ENCODE assay signal across 31 cellular contexts in the genomic region with DNA sequence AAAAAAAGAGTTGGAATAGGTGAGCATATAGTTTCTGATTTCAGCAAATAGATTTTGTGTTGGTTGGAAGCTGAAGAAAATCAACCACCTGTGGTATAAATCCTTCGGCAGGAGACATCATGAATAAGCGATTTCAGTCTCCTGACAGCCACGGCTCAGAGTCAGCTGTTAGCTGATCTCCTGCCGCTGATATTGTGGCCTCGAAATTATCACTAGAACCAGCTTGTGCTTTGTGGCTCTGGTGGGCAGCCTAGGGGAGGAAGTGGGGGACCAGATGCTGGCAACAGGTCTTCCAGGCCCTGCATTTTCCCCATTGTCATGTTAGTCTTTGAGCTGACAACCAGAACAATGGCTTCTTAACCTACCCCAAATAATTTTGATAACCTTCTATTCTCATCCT. TPM values are rescaled to one million over a fixed set of nuclear protein-coding genes. Genes with fewer than 3 reads are reported as not detected.
A peak's percentile ranks its signal among the peaks of the same experiment; 100 is the strongest.
DNase-seq lines count a peak whose midpoint lies in the region; ATAC-seq and TF ChIP-seq lines count a peak whose summit lies in the region.
"Had no signal": no experiment of that assay in that cellular context is flagged by ENCODE, and none has a peak within 500 bp of the region (broad histone marks: within the 10 kb centered on the region; RNA-seq: fewer than 3 reads in every experiment).

No MANE protein-coding gene starts in this region.

- no peak for TF ChIP-seq CTCF in ascending aorta (IDR thresholded peaks at IDR 0.05)

- H3K4me1 Mint-ChIP-seq in activated CD8-positive, alpha-beta T cell treated with anti-CD3 and anti-CD28 coated beads, Interleukin-2, amount 10 ng/mL, durations not matched to agents 7 days and 5 days (ENCODE audit: low read depth): peaks cover 12% of the 10 kb centered on the region

- H3K36me3 ChIP-seq in H7 (replicated peaks; ENCODE audit: control insufficient read depth, insufficient read depth, low read length) (no peaks in the 10 kb centered on the region), NT2/D1 (ENCODE audit: insufficient read depth, insufficient read length, low read length) (no peaks in the 10 kb centered on the region), ascending aorta (no peaks in the 10 kb centered on the region)
- H3K36me3 ChIP-seq: BLaER1, right lobe of liver, upper lobe of left lung had no signal

- POLR2A ChIA-PET in activated CD8-positive, alpha-beta T cell treated with anti-CD3 and anti-CD28 coated beads, Interleukin-2, amount 10 ng/mL, durations not matched to agents 7 days and 5 days (lab: Charles Lee): no interaction called here

- DNase-seq in H7 (peak; percentile 52), NT2/D1 (ENCODE audit: low read depth, low spot score) (peak; percentile 36), myocyte (ENCODE audit: low read depth) (peak; percentile 0), nucleus accumbens (lab: John Stamatoyannopoulos, UW) (no peak), ascending aorta (ENCODE audit: low spot score in 2 of 2) (no peak)
- peak; percentile 23 for DNase-seq in activated CD8-positive, alpha-beta T cell treated with anti-CD3 and anti-CD28 coated beads, Interleukin-2, amount 10 ng/mL, durations not matched to agents 7 days and 5 days
- no peak for DNase-seq in stimulated activated CD4-positive, alpha-beta T cell treated with anti-CD3 and anti-CD28 coated beads, Interleukin-15, amount 100 ng/mL, for 24 hours
- DNase-seq: activated CD8-positive, alpha-beta memory T cell treated with anti-CD3 and anti-CD28 coated beads, Interleukin-2, amount 10 ng/mL, durations not matched to agents 7 days and 5 days; activated naive CD4-positive, alpha-beta T cell treated with Interleukin-2 at 50 U/mL for 16 hours; activated T-cell treated with anti-CD3 and anti-CD28 coated beads, Interleukin-2, amount 50 U/mL, for 72 hours; COR-L47; DMS79; effector memory CD8-positive, alpha-beta T cell; foreskin fibroblast; head of caudate nucleus; NCI-H1417; NCI-H2029 treated with DMSO at 0.1 percent for 48 hours; NCI-H69; right lobe of liver; substantia nigra; upper lobe of left lung had no signal

- no peak overlapping the region for H3K4me3 Mint-ChIP-seq in activated CD8-positive, alpha-beta T cell treated with anti-CD3 and anti-CD28 coated beads, Interleukin-2, amount 10 ng/mL, durations not matched to agents 7 days and 5 days
- H3K4me3 Mint-ChIP-seq: activated CD8-positive, alpha-beta memory T cell treated with anti-CD3 and anti-CD28 coated beads, Interleukin-2, amount 10 ng/mL, durations not matched to agents 7 days and 5 days; effector memory CD8-positive, alpha-beta T cell; stimulated activated memory B cell treated with anti-CD40 and anti-IgM and Interleukin-4, amounts not matched to agents 10 μg/mL and 1 μg/mL and 100 μg/mL, for 72 hours; T-helper 1 cell treated with Interleukin-12 subunit alpha and Interleukin-12 subunit beta and Interleukin-4 antibody, amounts not matched to agents 30 μg/mL and 1 μg/mL, for 36 hours had no signal

- H3K27ac Mint-ChIP-seq in activated CD8-positive, alpha-beta T cell treated with anti-CD3 and anti-CD28 coated beads, Interleukin-2, amount 10 ng/mL, durations not matched to agents 7 days and 5 days: no peak overlapping the region
- H3K27ac Mint-ChIP-seq: activated CD8-positive, alpha-beta memory T cell treated with anti-CD3 and anti-CD28 coated beads, Interleukin-2, amount 10 ng/mL, durations not matched to agents 7 days and 5 days; activated T-cell treated with anti-CD3 and anti-CD28 coated beads, Interleukin-2, amount 50 U/mL, for 72 hours; effector memory CD8-positive, alpha-beta T cell; stimulated activated memory B cell treated with anti-CD40 and anti-IgM and Interleukin-4, amounts not matched to agents 10 μg/mL and 1 μg/mL and 100 μg/mL, for 72 hours; T-helper 1 cell treated with Interleukin-12 subunit alpha and Interleukin-12 subunit beta and Interleukin-4 antibody, amounts not matched to agents 30 μg/mL and 1 μg/mL, for 36 hours had no signal

- H3K27ac ChIP-seq in ascending aorta: no peak overlapping the region
- H3K27ac ChIP-seq: BLaER1, right lobe of liver, upper lobe of left lung, VCaP had no signal

- peaks cover 11% of the 10 kb centered on the region for H3K27me3 Mint-ChIP-seq in activated CD8-positive, alpha-beta T cell treated with anti-CD3 and anti-CD28 coated beads, Interleukin-2, amount 10 ng/mL, durations not matched to agents 7 days and 5 days (ENCODE audit: low read depth)

- CTCF ChIA-PET in activated CD8-positive, alpha-beta T cell treated with anti-CD3 and anti-CD28 coated beads, Interleukin-2, amount 10 ng/mL, durations not matched to agents 7 days and 5 days (lab: Charles Lee): no interaction called here

- H3K9me3 ChIP-seq in NT2/D1 (ENCODE audit: insufficient read depth, low read length): no peaks in the 10 kb centered on the region
- H3K9me3 ChIP-seq in ascending aorta: no peaks in the 10 kb centered on the region
- H3K9me3 ChIP-seq: BLaER1, right lobe of liver, upper lobe of left lung had no signal

- H3K27me3 ChIP-seq in H7 (ENCODE audit: control insufficient read depth, insufficient read depth, low read length) (no peaks in the 10 kb centered on the region), NT2/D1 (ENCODE audit: insufficient read depth, insufficient read length) (no peaks in the 10 kb centered on the region), ascending aorta (no peaks in the 10 kb centered on the region)
- H3K27me3 ChIP-seq: BLaER1, right lobe of liver, upper lobe of left lung had no signal

- no peaks in the 10 kb centered on the region for H3K9me3 Mint-ChIP-seq in activated CD8-positive, alpha-beta T cell treated with anti-CD3 and anti-CD28 coated beads, Interleukin-2, amount 10 ng/mL, durations not matched to agents 7 days and 5 days (ENCODE audit: insufficient read depth)
- H3K9me3 Mint-ChIP-seq: effector memory CD8-positive, alpha-beta T cell; stimulated activated memory B cell treated with anti-CD40 and anti-IgM and Interleukin-4, amounts not matched to agents 10 μg/mL and 1 μg/mL and 100 μg/mL, for 72 hours; T-helper 1 cell treated with Interleukin-12 subunit alpha and Interleukin-12 subunit beta and Interleukin-4 antibody, amounts not matched to agents 30 μg/mL and 1 μg/mL, for 36 hours had no signal

- intact Hi-C loops in ascending aorta (cut with DNase I): no loop called here

- H3K4me1 ChIP-seq in NT2/D1 (ENCODE audit: insufficient read depth, insufficient read length) (no peaks in the 10 kb centered on the region), ascending aorta (no peaks in the 10 kb centered on the region)
- H3K4me1 ChIP-seq: BLaER1, right lobe of liver, upper lobe of left lung had no signal

- H3K9ac ChIP-seq in NT2/D1 (ENCODE audit: insufficient read length, low read depth): no peak overlapping the region
- H3K9ac ChIP-seq: BLaER1 had no signal

- no peaks in the 10 kb centered on the region for H3K36me3 Mint-ChIP-seq in activated CD8-positive, alpha-beta T cell treated with anti-CD3 and anti-CD28 coated beads, Interleukin-2, amount 10 ng/mL, durations not matched to agents 7 days and 5 days (ENCODE audit: low read depth)
- H3K36me3 Mint-ChIP-seq: activated CD8-positive, alpha-beta memory T cell treated with anti-CD3 and anti-CD28 coated beads, Interleukin-2, amount 10 ng/mL, durations not matched to agents 7 days and 5 days; stimulated activated memory B cell treated with anti-CD40 and anti-IgM and Interleukin-4, amounts not matched to agents 10 μg/mL and 1 μg/mL and 100 μg/mL, for 72 hours had no signal

- H3K4me3 ChIP-seq in H7 (ENCODE audit: insufficient read depth, low read depth, low read length) (no peak overlapping the region), NT2/D1 (ENCODE audit: insufficient read length, low read depth) (no peak overlapping the region), ascending aorta (no peak overlapping the region)
- H3K4me3 ChIP-seq: BLaER1, right lobe of liver, upper lobe of left lung had no signal

- no peak for ATAC-seq in activated CD8-positive, alpha-beta T cell treated with anti-CD3 and anti-CD28 coated beads, Interleukin-2, amount 10 ng/mL, durations not matched to agents 7 days and 5 days
- ATAC-seq: activated CD8-positive, alpha-beta memory T cell treated with anti-CD3 and anti-CD28 coated beads, Interleukin-2, amount 10 ng/mL, durations not matched to agents 7 days and 5 days; effector memory CD8-positive, alpha-beta T cell; esophagus mucosa; right lobe of liver; stimulated activated memory B cell treated with anti-CD40 and anti-IgM and Interleukin-4, amounts not matched to agents 10 μg/mL and 1 μg/mL and 100 μg/mL, for 72 hours had no signal

RNA-seq across cellular contexts. Expression of a gene that starts 0.8 kb away (rescaled TPM):
- not detected in 2 replicates for total RNA-seq in H7 (2014; rRNA removed; shearing (Covaris generic))
- not detected for total RNA-seq in activated CD8-positive, alpha-beta T cell treated with anti-CD3 and anti-CD28 coated beads, Interleukin-2, amount 10 ng/mL, durations not matched to agents 7 days and 5 days
- total RNA-seq in myocyte (not detected in 2 replicates), ascending aorta (not detected)
- polyA plus RNA-seq in myocyte (2012): not detected
- total RNA-seq: activated CD8-positive, alpha-beta memory T cell treated with anti-CD3 and anti-CD28 coated beads, Interleukin-2, amount 10 ng/mL, durations not matched to agents 7 days and 5 days; bronchial epithelial cell; esophagus mucosa; lung microvascular endothelial cell had no signal
- polyA plus RNA-seq: AG04450 had no signal

RNA-seq across cellular contexts. Expression of a gene that starts 11.9 kb away (rescaled TPM):
- not detected in 2 replicates for total RNA-seq in H7 (2014; rRNA removed; shearing (Covaris generic))
- not detected for total RNA-seq in activated CD8-positive, alpha-beta T cell treated with anti-CD3 and anti-CD28 coated beads, Interleukin-2, amount 10 ng/mL, durations not matched to agents 7 days and 5 days
- total RNA-seq in myocyte (not detected in 2 replicates), ascending aorta (not detected)
- not detected for polyA plus RNA-seq in myocyte (2012)
- total RNA-seq: activated CD8-positive, alpha-beta memory T cell treated with anti-CD3 and anti-CD28 coated beads, Interleukin-2, amount 10 ng/mL, durations not matched to agents 7 days and 5 days; activated T-cell treated with anti-CD3 and anti-CD28 coated beads, Interleukin-2, amount 50 U/mL, for 72 hours; bronchial epithelial cell; esophagus mucosa; lung microvascular endothelial cell; posterior vena cava; right lobe of liver; RPMI7951 had no signal
- polyA plus RNA-seq: AG04450 had no signal

RNA-seq across cellular contexts. Expression of a gene that starts 40.1 kb away (rescaled TPM):
- total RNA-seq in H7 (2014; rRNA removed; shearing (Covaris generic)): not detected in 2 replicates
- not detected for total RNA-seq in activated CD8-positive, alpha-beta T cell treated with anti-CD3 and anti-CD28 coated beads, Interleukin-2, amount 10 ng/mL, durations not matched to agents 7 days and 5 days
- total RNA-seq in myocyte: not detected in 2 replicates
- not detected for polyA plus RNA-seq in myocyte (2012)
- total RNA-seq in ascending aorta: not detected
- total RNA-seq: activated CD8-positive, alpha-beta memory T cell treated with anti-CD3 and anti-CD28 coated beads, Interleukin-2, amount 10 ng/mL, durations not matched to agents 7 days and 5 days; activated T-cell treated with anti-CD3 and anti-CD28 coated beads, Interleukin-2, amount 50 U/mL, for 72 hours; bronchial epithelial cell; esophagus mucosa; lung microvascular endothelial cell; posterior vena cava; right lobe of liver; RPMI7951; upper lobe of left lung had no signal
- polyA plus RNA-seq: AG04450 had no signal

RNA-seq across cellular contexts. Expression of a gene that starts 57.3 kb away (rescaled TPM):
- total RNA-seq in H7 (2014; rRNA removed; shearing (Covaris generic)): not detected in 2 replicates
- not detected for total RNA-seq in activated CD8-positive, alpha-beta T cell treated with anti-CD3 and anti-CD28 coated beads, Interleukin-2, amount 10 ng/mL, durations not matched to agents 7 days and 5 days
- total RNA-seq in myocyte (not detected in 2 replicates), ascending aorta (not detected)
- polyA plus RNA-seq in myocyte (2012): not detected
- total RNA-seq: activated CD8-positive, alpha-beta memory T cell treated with anti-CD3 and anti-CD28 coated beads, Interleukin-2, amount 10 ng/mL, durations not matched to agents 7 days and 5 days; activated T-cell treated with anti-CD3 and anti-CD28 coated beads, Interleukin-2, amount 50 U/mL, for 72 hours; bronchial epithelial cell; esophagus mucosa; lung microvascular endothelial cell; posterior vena cava; right lobe of liver; RPMI7951; upper lobe of left lung had no signal
- polyA plus RNA-seq: AG04450 had no signal

Comparison
In these comparisons a context has a peak if more than half of its experiments do, and no peak if none do; other contexts are left out.
1. DNase-seq: peak in H7 (single experiment), NT2/D1 (single experiment), activated CD8-positive, alpha-beta T cell treated with anti-CD3 and anti-CD28 coated beads, Interleukin-2, amount 10 ng/mL, durations not matched to agents 7 days and 5 days (single experiment) and myocyte (single experiment); none in nucleus accumbens (0 of 56), ascending aorta (0 of 2) and stimulated activated CD4-positive, alpha-beta T cell treated with anti-CD3 and anti-CD28 coated beads, Interleukin-15, amount 100 ng/mL, for 24 hours (single experiment).